Comparison of ENCODE assay signal across 10 cellular contexts in genomic region chr2:217393585-217394032, GRCh38.
DNase-seq lines count a peak whose midpoint lies in the region; ATAC-seq and TF ChIP-seq lines count a peak whose summit lies in the region.
"Had no signal": no experiment of that assay in that cellular context is flagged by ENCODE, and none has a peak within 500 bp of the region (broad histone marks: within the 10 kb centered on the region; RNA-seq: fewer than 3 reads in every experiment).

No MANE protein-coding gene starts in this region.

- POLR2A ChIA-PET in MCF 10A (lab: Yijun Ruan, JAX) = interaction anchor here (1.0 to 1.7 kb wide), 2 partner anchors 11 to 43 kb away, joined by 3 read pairs; no protein-coding TSS in a partner anchor

- H3K4me1 ChIP-seq in subcutaneous abdominal adipose tissue (ENCODE audit: control insufficient read depth in 5 of 5, insufficient read depth in 5 of 5, low read length in 5 of 5) = peaks cover 9 to 20% (median 12%) of the 10 kb centered on the region in 5 donors

- peak overlapping the region; percentile 55 for H3K27ac Mint-ChIP-seq in MCF 10A (ENCODE audit: low read depth, unreplicated experiment)

- H3K4me3 Mint-ChIP-seq in MCF 10A (ENCODE audit: unreplicated experiment) = peak overlapping the region; percentile 53

- H3K9me3 Mint-ChIP-seq in MCF 10A (ENCODE audit: unreplicated experiment) = no peaks in the 10 kb centered on the region

- BruUV-seq in MCF 10A (replicated peaks; lab: Mats Ljungman, UMichigan) = no TSS peak

- intact Hi-C loops in MCF 10A (cut with micrococcal nuclease) = no loop called here
- intact Hi-C loops in posterior cingulate gyrus (cut with DNase I) = no loop called here

- no peak for ATAC-seq in HG02610 (IDR thresholded peaks at IDR 0.05; ENCODE audit: unreplicated experiment)

- TF ChIP-seq CTCF in MCF 10A (IDR thresholded peaks at IDR 0.05; ENCODE audit: unreplicated experiment) (no peak), WERI-Rb-1 (IDR thresholded peaks at IDR 0.05; ENCODE audit: low read depth, low read length) (no peak)

- CTCF ChIA-PET in MCF 10A (lab: Yijun Ruan, JAX) = interaction anchor here (0.6 to 2.0 kb wide), 6 partner anchors 31 to 728 kb away, joined by 3 to 8 read pairs (median 4); no protein-coding TSS in a partner anchor

- H3K4me3 ChIP-seq in subcutaneous abdominal adipose tissue (ENCODE audit: low read depth in 1 of 5, low read length in 5 of 5) (peak overlapping the region in 1 of 5 donors; percentile 10), WERI-Rb-1 (ENCODE audit: low read depth, low read length) (no peak overlapping the region)

- no peaks in the 10 kb centered on the region for H3K27me3 ChIP-seq in subcutaneous abdominal adipose tissue (ENCODE audit: control insufficient read depth in 5 of 5, insufficient read depth in 4 of 5, low read length in 5 of 5)
- H3K27me3 ChIP-seq in WERI-Rb-1 (ENCODE audit: insufficient read depth, low read depth, severe bottlenecking) = no peaks in the 10 kb centered on the region

- peaks cover 20% of the 10 kb centered on the region for H3K4me1 Mint-ChIP-seq in MCF 10A (ENCODE audit: insufficient read depth, unreplicated experiment)

- H3K9me3 ChIP-seq in subcutaneous abdominal adipose tissue (ENCODE audit: control insufficient read depth in 5 of 5, low read length in 5 of 5) (peaks cover 0 to 4% (median 4%) of the 10 kb centered on the region in 5 donors), WERI-Rb-1 (ENCODE audit: severe bottlenecking) (peaks cover 6% of the 10 kb centered on the region)

- H3K27ac ChIP-seq in subcutaneous abdominal adipose tissue (ENCODE audit: low read depth, low read length) = peak overlapping the region; percentile 20
- H3K27ac ChIP-seq in WERI-Rb-1 = no peak overlapping the region

- H3K36me3 ChIP-seq in subcutaneous abdominal adipose tissue (ENCODE audit: control insufficient read depth in 5 of 5, insufficient read depth in 5 of 5, low read length in 5 of 5) (no peaks in the 10 kb centered on the region), WERI-Rb-1 (no peaks in the 10 kb centered on the region)

- H3K27me3 Mint-ChIP-seq in MCF 10A (ENCODE audit: insufficient read depth, unreplicated experiment) = no peaks in the 10 kb centered on the region

- H3K36me3 Mint-ChIP-seq in MCF 10A (ENCODE audit: insufficient read depth, unreplicated experiment) = no peaks in the 10 kb centered on the region

- DNase-seq in HCEC 1CT (peak; percentile 99), MCF 10A (ENCODE audit: unreplicated experiment) (peak; percentile 81), iris pigment epithelial cell (ENCODE audit: low read depth) (peak; percentile 54), WERI-Rb-1 (no peak), posterior cingulate gyrus (no peak)
- DNase-seq in activated naive CD4-positive, alpha-beta T cell treated with anti-CD3 and anti-CD28 coated beads, Interleukin-2, amount 50 U/mL, for 16 hours = no peak
- DNase-seq: NCI-H146, SHP77 had no signal

- peak overlapping the region in 1 of 5 donors; percentile 74 for H3K9ac ChIP-seq in subcutaneous abdominal adipose tissue (ENCODE audit: low read length in 5 of 5)

Comparison
In these comparisons a context has a peak if more than half of its experiments do, and no peak if none do; other contexts are left out.
1. DNase-seq: peak in HCEC 1CT (single experiment), MCF 10A (single experiment) and iris pigment epithelial cell (single experiment); none in activated naive CD4-positive, alpha-beta T cell treated with anti-CD3 and anti-CD28 coated beads, Interleukin-2, amount 50 U/mL, for 16 hours (single experiment), WERI-Rb-1 (single experiment) and posterior cingulate gyrus (0 of 10).